ENCODE assay signal across 8 cellular contexts in genomic region chr12:53625946-53626701, GRCh38. TPM values are rescaled to one million over a fixed set of nuclear protein-coding genes. Genes with fewer than 3 reads are reported as not detected.
DNase-seq lines count a peak whose midpoint lies in the region; ATAC-seq, FAIRE-seq and TF ChIP-seq lines count a peak whose summit lies in the region.

Gene ATF7, minus strand, starts transcription at chr12:53626382. Its CDS starts 25,382 bp downstream, at chr12:53601000.

- no peaks in the 10 kb centered on the region for H3K27me3 Mint-ChIP-seq in chondrocyte (ENCODE audit: low read depth)

- TF ChIP-seq POLR2A in GM19193 (IDR thresholded peaks at IDR 0.05; ENCODE audit: extremely low read depth, insufficient read depth, insufficient read length) = peak; percentile 87

- H3K27ac Mint-ChIP-seq in chondrocyte (ENCODE audit: unreplicated experiment) = peak within 1 kb of the TSS; percentile 98

- DNase-seq in AML-193 (lab: John Stamatoyannopoulos, UW) = peak; percentile 94 to 95
- peak; percentile 98 for DNase-seq in NCI-H510A treated with DMSO at 0.1 percent for 48 hours (lab: John Stamatoyannopoulos, UW)
- DNase-seq in activated CD4-positive, alpha-beta T cell treated with anti-CD3 and anti-CD28 coated beads for 24 hours (ENCODE audit: low read depth in 2 of 2) = peak; percentile 98 to 99
- peak; percentile 99 for DNase-seq in chondrocyte (ENCODE audit: low spot score)
- DNase-seq in kidney = peak; percentile 99
- DNase-seq in stimulated activated CD4-positive, alpha-beta T cell treated with anti-CD3 and anti-CD28 coated beads, Interleukin-15, amount 100 ng/mL, for 24 hours = peak; percentile 98

- peak within 1 kb of the TSS; percentile 85 for H3K4me3 Mint-ChIP-seq in chondrocyte (ENCODE audit: unreplicated experiment)

- no peaks in the 10 kb centered on the region for H3K36me3 ChIP-seq in kidney (ENCODE audit: control insufficient read depth in 1 of 2, insufficient read depth in 2 of 2, low read length in 2 of 2)

- TF ChIP-seq CTCF in chondrocyte (IDR thresholded peaks at IDR 0.05) (no peak), kidney (IDR thresholded peaks at IDR 0.05; ENCODE audit: borderline replicate concordance, extremely low read depth, insufficient read depth) (no peak)

- H3K4me1 Mint-ChIP-seq in chondrocyte (ENCODE audit: low read depth) = peaks cover 45% of the 10 kb centered on the region

- H3K36me3 Mint-ChIP-seq in chondrocyte (ENCODE audit: low read depth) = no peaks in the 10 kb centered on the region

- ATAC-seq in HG03439 (IDR thresholded peaks at IDR 0.05; ENCODE audit: unreplicated experiment) = peak; percentile 94

- intact Hi-C loops in kidney (cut with DNase I) = no loop called here

- peaks cover 3% of the 10 kb centered on the region for H3K9me3 Mint-ChIP-seq in chondrocyte (ENCODE audit: low read depth)

- peaks cover 17 to 21% of the 10 kb centered on the region in 2 donors for H3K4me1 ChIP-seq in kidney (ENCODE audit: control insufficient read depth in 1 of 2, insufficient read depth in 1 of 2, low read depth in 1 of 2, low read length in 2 of 2)

- H3K27ac ChIP-seq in kidney (ENCODE audit: low read depth in 2 of 2, low read length in 2 of 2) = peak within 1 kb of the TSS; percentile 95 to 98

- H3K9ac ChIP-seq in kidney (ENCODE audit: low read length in 2 of 2) = peak within 1 kb of the TSS; percentile 78 to 93

- no peaks in the 10 kb centered on the region for H3K9me3 ChIP-seq in kidney (ENCODE audit: control insufficient read depth in 1 of 2, low read length in 2 of 2)

- H3K4me3 ChIP-seq in kidney (ENCODE audit: low read length in 2 of 2) = peak within 1 kb of the TSS; percentile 84 to 88

- peak; percentile 74 for FAIRE-seq in kidney (lab: Jason Lieb, UNC)

RNA-seq across cellular contexts. Expression of gene ATF7, which starts in this region (rescaled TPM):
- total RNA-seq in chondrocyte = 44.4 to 52.7 TPM (median 51.2 TPM) in 3 replicates
- total RNA-seq in kidney = 54.7 TPM
- 16.2 TPM for polyA plus RNA-seq in kidney (ENCODE audit: insufficient read depth, low read depth, low replicate concordance)

Comparison
In these comparisons a context has a peak if more than half of its experiments do, and no peak if none do; other contexts are left out.
1. Peak in every context shown above with its lines: DNase-seq, ATAC-seq, H3K4me3 ChIP-seq and H3K27ac ChIP-seq.